25 cellular contexts compared by ENCODE assay signal in genomic region chr16:23267647-23268046, GRCh38. TPM values are rescaled to one million over a fixed set of nuclear protein-coding genes. Genes with fewer than 3 reads are reported as not detected.
"Had no signal": no experiment of that assay in that cellular context is flagged by ENCODE, and none has a peak within 500 bp of the region (broad histone marks: within the 10 kb centered on the region; RNA-seq: fewer than 3 reads in every experiment).

No MANE protein-coding gene starts in this region.

- ATAC-seq: Right ventricle myocardium inferior, SK-N-SH treated with all-trans-retinoic acid at 6 μM for 48 hours had no signal

- H3K4me3 ChIP-seq: MG63, PC-9, Peyer's patch, SJCRH30 had no signal

- H3K9me3 ChIP-seq: MG63, Peyer's patch, SJCRH30 had no signal

- H2AFZ ChIP-seq: PC-9 had no signal

- H3K27me3 ChIP-seq: Peyer's patch, SJCRH30 had no signal

- DNase-seq: KBM-7, MG63, NCI-H1092, NCI-H1105 treated with DMSO at 0.1 percent for 48 hours, NCI-H1417 treated with DMSO at 0.1 percent for 48 hours, NCI-H146, NCI-H1694 treated with DMSO at 0.1 percent for 48 hours, NCI-H1930, NCI-H2081, NCI-H2107, NCI-H2227 treated with DMSO at 0.1 percent for 48 hours, NCI-H524, NCI-H526 treated with DMSO at 0.1 percent for 48 hours, NCI-H748 treated with DMSO at 0.1 percent for 48 hours, PC-9, Peyer's patch, SHP77 treated with DMSO at 0.1 percent for 48 hours, SJCRH30 had no signal

- H3K27ac ChIP-seq: PC-9, Peyer's patch, SJCRH30 had no signal

- H3K4me3 Mint-ChIP-seq: IgD-negative memory B cell had no signal

- H3K4me2 ChIP-seq: PC-9 had no signal

- H3K4me1 Mint-ChIP-seq: IgD-negative memory B cell had no signal

- H3K36me3 ChIP-seq: MG63, Peyer's patch, SJCRH30 had no signal

- H3K27ac Mint-ChIP-seq: IgD-negative memory B cell had no signal

- H3K4me1 ChIP-seq: Peyer's patch, SJCRH30 had no signal

RNA-seq across cellular contexts. Expression of gene SCNN1B, which starts 34.5 kb away (rescaled TPM):
- total RNA-seq: HT-29, LHCN-M2, NCI-H460, RPMI7951, SJCRH30 had no signal
